Comparison of ENCODE assay signal across 7 cellular contexts in genomic region chr21:31641416-31641922, GRCh38.
"Had no signal": no experiment of that assay in that cellular context is flagged by ENCODE, and none has a peak within 500 bp of the region (broad histone marks: within the 10 kb centered on the region; RNA-seq: fewer than 3 reads in every experiment).

No MANE protein-coding gene starts in this region.

- H3K9me3 Mint-ChIP-seq: HFFc6 had no signal

- H3K4me1 ChIP-seq: HAP-1 had no signal

- H3K9me3 ChIP-seq: HAP-1 had no signal

- H3K4me3 ChIP-seq: HAP-1 had no signal

- H3K27ac Mint-ChIP-seq: HFFc6 had no signal

- ATAC-seq: HCT116 had no signal

- DNase-seq: GOT3, H7, HFFc6, IMR-90, KBM-7 had no signal

- H3K4me3 Mint-ChIP-seq: HFFc6 had no signal

- H3K36me3 ChIP-seq: HAP-1 had no signal
